Comparison of ENCODE assay signal across 8 cellular contexts in the genomic region with DNA sequence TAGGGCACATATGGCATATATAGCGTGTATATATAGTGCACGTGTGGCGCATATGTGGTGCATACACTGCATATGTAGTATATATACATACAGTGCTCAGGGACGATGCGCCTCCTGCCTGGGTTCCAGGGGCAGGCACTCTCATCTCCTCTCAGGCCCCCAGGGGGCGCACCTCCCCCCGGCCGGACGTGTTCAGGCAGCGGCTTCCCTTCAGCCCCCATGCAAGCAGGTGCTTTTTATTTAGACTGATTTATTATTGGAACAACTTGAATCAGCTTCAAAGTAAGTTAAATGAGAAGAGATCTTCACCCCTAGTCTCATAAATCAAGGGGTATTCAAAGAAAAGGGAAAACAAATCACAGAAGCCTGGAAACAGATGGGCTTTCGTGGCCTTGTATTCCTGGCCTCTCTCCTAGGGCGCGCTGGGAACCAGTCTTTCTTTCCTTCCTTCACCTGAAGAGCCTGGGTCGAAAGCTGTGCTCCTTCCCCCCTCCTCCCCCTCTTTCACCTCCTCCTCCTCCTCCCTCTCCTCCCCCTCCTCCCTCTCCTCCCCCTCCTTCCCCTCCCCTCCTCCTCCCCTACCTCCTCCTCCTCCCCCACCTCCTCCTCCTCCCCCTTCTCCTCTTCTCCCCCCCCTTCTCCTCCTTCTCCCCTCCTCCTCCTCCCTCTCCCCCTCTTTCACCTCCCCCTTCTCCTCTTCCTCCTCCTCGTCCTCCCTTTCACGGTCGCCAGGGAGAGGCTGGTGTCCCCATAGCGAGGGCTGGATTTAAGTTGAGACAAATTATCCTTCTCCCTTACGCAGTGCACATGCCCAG.
DNase-seq lines count a peak whose midpoint lies in the region; ATAC-seq and TF ChIP-seq lines count a peak whose summit lies in the region.

No MANE protein-coding gene starts in this region.

- ATAC-seq in HG02763 (IDR thresholded peaks at IDR 0.05; ENCODE audit: unreplicated experiment) (no peak), HG03342 (IDR thresholded peaks at IDR 0.05; ENCODE audit: unreplicated experiment) (no peak)

- H3K27ac ChIP-seq in SJCRH30 (no peak overlapping the region), right atrium auricular region (no peak overlapping the region)

- peaks cover 20% of the 10 kb centered on the region for H3K4me1 ChIP-seq in SJCRH30
- H3K4me1 ChIP-seq in right atrium auricular region = no peaks in the 10 kb centered on the region

- TF ChIP-seq CTCF in LNCAP (IDR thresholded peaks at IDR 0.05) (peak; percentile 79), right atrium auricular region (IDR thresholded peaks at IDR 0.05) (peak; percentile 31 to 81)

- H3K9me3 ChIP-seq in SJCRH30 (replicated peaks) (no peaks in the 10 kb centered on the region), right atrium auricular region (no peaks in the 10 kb centered on the region)

- H3K36me3 ChIP-seq in SJCRH30 = no peaks in the 10 kb centered on the region
- H3K36me3 ChIP-seq in right atrium auricular region = no peaks in the 10 kb centered on the region

- DNase-seq in DMS153 (lab: John Stamatoyannopoulos, UW) (peak; percentile 56), SJCRH30 (peak; percentile 70 to 78), right atrium auricular region (ENCODE audit: low spot score) (no peak)
- peak; percentile 48 for DNase-seq in activated effector memory CD4-positive, alpha-beta T cell treated with Interleukin-2 at 50 U/mL for 16 hours
- DNase-seq in stimulated activated CD4-positive, alpha-beta T cell treated with anti-CD3 and anti-CD28 coated beads, Interleukin-2, amount 100 ng/mL, for 4 hours (ENCODE audit: low read depth) = peak; percentile 49

- H3K4me3 ChIP-seq in SJCRH30 (no peak overlapping the region), right atrium auricular region (no peak overlapping the region)

- H3K27me3 ChIP-seq in SJCRH30 (peaks cover 8% of the 10 kb centered on the region), right atrium auricular region (no peaks in the 10 kb centered on the region)
